Comparison of ENCODE assay signal across 10 cellular contexts in the genomic region with DNA sequence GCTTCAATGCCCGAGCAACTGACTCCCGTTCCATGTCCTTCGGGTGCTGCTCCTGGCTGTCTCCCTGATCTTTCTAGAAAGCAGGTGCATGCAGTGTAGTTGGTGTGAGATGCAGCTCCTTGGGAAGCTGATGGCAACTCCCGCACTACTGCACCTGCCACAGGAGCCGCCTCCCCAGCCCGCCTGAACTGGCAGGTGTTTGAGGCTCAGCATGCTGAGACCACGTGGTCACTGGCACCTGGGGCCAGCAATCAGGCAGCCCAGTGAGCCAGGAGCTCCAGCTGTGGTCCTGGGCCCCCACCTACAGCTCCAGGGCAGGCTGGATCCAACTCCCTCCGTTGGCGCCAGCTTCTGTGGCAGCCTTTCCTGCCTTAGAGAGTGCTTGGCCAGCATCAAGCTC.
"Had no signal": no experiment of that assay in that cellular context is flagged by ENCODE, and none has a peak within 500 bp of the region (broad histone marks: within the 10 kb centered on the region; RNA-seq: fewer than 3 reads in every experiment).

No MANE protein-coding gene starts in this region.

- DNase-seq: activated CD4-positive, alpha-beta memory T cell treated with anti-CD3 and anti-CD28 coated beads for 36 hours; activated naive CD4-positive, alpha-beta T cell treated with anti-CD3 and anti-CD28 coated beads, Interleukin-2, amount 10 ng/mL, durations not matched to agents 7 days and 5 days; activated T-cell treated with anti-CD3 and anti-CD28 coated beads, Interleukin-2, amount 50 U/mL, for 24 hours; cerebellar nuclear complex; effector CD8-positive, alpha-beta T cell; esophagus squamous epithelium; islet precursor cell; naive B cell; stimulated activated CD4-positive, alpha-beta T cell treated with anti-CD3 and anti-CD28 coated beads, Interleukin-12 subunit alpha, Interleukin-12 subunit beta, amount 100 ng/mL, for 4 hours; stimulated activated CD4-positive, alpha-beta T cell treated with anti-CD3 and anti-CD28 coated beads, Interleukin-2, amount 100 ng/mL, for 24 hours had no signal
